9 cellular contexts compared by ENCODE assay signal in the genomic region with DNA sequence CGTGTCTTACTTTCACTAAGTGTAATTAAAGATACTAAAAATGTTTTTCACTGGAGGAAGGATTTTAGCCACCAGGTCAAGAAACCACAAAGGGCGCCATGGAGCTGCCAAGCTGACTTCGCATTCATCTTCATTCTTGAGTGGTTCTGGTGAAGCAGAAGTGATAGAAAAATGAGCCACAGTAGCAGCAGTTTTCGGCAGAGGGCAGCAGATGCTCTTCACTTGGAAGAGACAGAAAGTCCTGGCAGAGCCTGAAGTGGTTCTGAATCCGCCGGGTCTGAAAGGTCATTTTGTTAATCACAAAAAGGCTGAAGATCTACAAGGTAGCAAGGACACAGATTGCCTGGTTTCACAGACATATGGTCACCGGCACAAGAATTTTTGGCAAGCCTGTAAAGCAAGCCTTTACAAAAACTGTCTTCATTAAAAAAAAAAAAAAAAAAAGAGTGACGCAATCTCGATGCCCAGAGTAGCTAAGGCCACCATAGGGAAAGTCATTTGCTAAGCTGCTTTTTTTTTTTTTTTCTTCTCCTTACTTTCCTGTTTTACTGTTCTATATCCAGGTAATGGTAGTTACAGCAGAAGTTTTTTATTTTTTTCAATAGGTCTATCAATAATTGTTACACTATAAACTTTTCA.
A peak's percentile ranks its signal among the peaks of the same experiment; 100 is the strongest.
DNase-seq lines count a peak whose midpoint lies in the region; ATAC-seq, FAIRE-seq and TF ChIP-seq lines count a peak whose summit lies in the region.
"Had no signal": no experiment of that assay in that cellular context is flagged by ENCODE, and none has a peak within 500 bp of the region (broad histone marks: within the 10 kb centered on the region; RNA-seq: fewer than 3 reads in every experiment).

No MANE protein-coding gene starts in this region.

- H3K27ac Mint-ChIP-seq in activated CD4-positive, alpha-beta T cell treated with anti-CD3 and anti-CD28 coated beads, Interleukin-2, amount 10 ng/mL, durations not matched to agents 7 days and 5 days, result no peak overlapping the region

- H3K9me3 Mint-ChIP-seq in activated CD4-positive, alpha-beta T cell treated with anti-CD3 and anti-CD28 coated beads, Interleukin-2, amount 10 ng/mL, durations not matched to agents 7 days and 5 days, result no peaks in the 10 kb centered on the region

- H3K27ac ChIP-seq in body of pancreas, result no peak overlapping the region
- no peak overlapping the region for H3K27ac ChIP-seq in HepG2 (ENCODE audit: extremely low read length, insufficient read depth, low read length)
- H3K27ac ChIP-seq in ascending aorta, result no peak overlapping the region

- no peak overlapping the region for H2AFZ ChIP-seq in HepG2 (ENCODE audit: low read length)

- H3K36me3 Mint-ChIP-seq in activated CD4-positive, alpha-beta T cell treated with anti-CD3 and anti-CD28 coated beads, Interleukin-2, amount 10 ng/mL, durations not matched to agents 7 days and 5 days (ENCODE audit: low read depth), result no peaks in the 10 kb centered on the region

- H3K27me3 ChIP-seq in body of pancreas, result no peaks in the 10 kb centered on the region
- H3K27me3 ChIP-seq in HepG2 (ENCODE audit: control insufficient read depth in 1 of 2, insufficient read depth in 2 of 2, low read length in 2 of 2), result no peaks in the 10 kb centered on the region
- H3K27me3 ChIP-seq in ascending aorta, result no peaks in the 10 kb centered on the region

- H3K36me3 ChIP-seq in body of pancreas (replicated peaks in 1 of 2; ENCODE audit: insufficient read depth in 1 of 2, low read depth in 2 of 2), result no peaks in the 10 kb centered on the region
- no peaks in the 10 kb centered on the region for H3K36me3 ChIP-seq in HepG2 (replicated peaks in 1 of 2; ENCODE audit: control insufficient read depth in 1 of 2, insufficient read depth in 2 of 2, low read length in 2 of 2)
- no peaks in the 10 kb centered on the region for H3K36me3 ChIP-seq in ascending aorta

- ATAC-seq in body of pancreas (peak; percentile 56), HepG2 (peak; percentile 93), GM19328 (IDR thresholded peaks at IDR 0.05; ENCODE audit: unreplicated experiment) (no peak), HG02623 (IDR thresholded peaks at IDR 0.05; ENCODE audit: unreplicated experiment) (no peak)

- no peak for TF ChIP-seq RAD21 in HepG2 (CRISPR knock-in tag; IDR thresholded peaks at IDR 0.05)

- H3K79me2 ChIP-seq in HepG2 (ENCODE audit: insufficient read depth, low read length), result no peaks in the 10 kb centered on the region

- TF ChIP-seq POLR2A in body of pancreas (IDR thresholded peaks at IDR 0.05), result no peak
- TF ChIP-seq POLR2A in HepG2 (IDR thresholded peaks at IDR 0.05; ENCODE audit: insufficient read depth in 1 of 2, low read depth in 2 of 2, low read length in 2 of 2), result no peak

- CTCF ChIA-PET in HepG2 (lab: Yijun Ruan, JAX; ENCODE audit: low intra/inter-chr PET ratio, low total read pairs), result no interaction called here
- CTCF ChIA-PET in activated CD4-positive, alpha-beta T cell treated with anti-CD3 and anti-CD28 coated beads, Interleukin-2, amount 10 ng/mL, durations not matched to agents 7 days and 5 days (lab: Charles Lee), result interaction anchor here (0.6 kb wide), 2 partner anchors 379 to 1273 kb away, joined by 3 read pairs; no protein-coding TSS in a partner anchor

- FAIRE-seq in D721Med (lab: Jason Lieb, UNC), result no peak
- FAIRE-seq in HepG2 (lab: Jason Lieb, UNC), result peak; percentile 89
- FAIRE-seq: endometrium had no signal

- DNase-seq in D721Med (ENCODE audit: insufficient read length, low spot score) (no peak), NCI-H1092 treated with DMSO at 0.1 percent for 48 hours (lab: John Stamatoyannopoulos, UW) (peak; percentile 87), body of pancreas (peak; percentile 35 to 67 (median 52)), HepG2 (ENCODE audit: low spot score) (peak; percentile 49), ascending aorta (ENCODE audit: low spot score in 2 of 2) (no peak)
- no peak for DNase-seq in activated CD4-positive, alpha-beta T cell treated with anti-CD3 and anti-CD28 coated beads, Interleukin-2, amount 10 ng/mL, durations not matched to agents 7 days and 5 days

- WGBS in body of pancreas, 2 donors, result 33 to 35% methylated on average over 9 of the region's 9 CpGs
- 18% methylated on average over 9 of the region's 9 CpGs for WGBS in HepG2 (ENCODE audit: low lambda C conversion rate)

- in situ Hi-C loops in HepG2 (cut with HindIII; ENCODE audit: extremely low pct_ligation_motif_present, low pct_unique_long_range_greater_than_20kb), result no loop called here

- no peaks in the 10 kb centered on the region for H3K27me3 Mint-ChIP-seq in activated CD4-positive, alpha-beta T cell treated with anti-CD3 and anti-CD28 coated beads, Interleukin-2, amount 10 ng/mL, durations not matched to agents 7 days and 5 days

- H3K4me3 ChIP-seq in body of pancreas (no peak overlapping the region), HepG2 (replicated peaks in 1 of 3; ENCODE audit: insufficient read depth in 1 of 3, low read depth in 2 of 3, low read length in 3 of 3) (no peak overlapping the region), ascending aorta (no peak overlapping the region)

- TF ChIP-seq EP300 in HepG2 (IDR thresholded peaks at IDR 0.05; ENCODE audit: low read depth in 2 of 2, low read length in 2 of 2) (no peak), HepG2 (CRISPR knock-in tag; IDR thresholded peaks at IDR 0.05; ENCODE audit: borderline replicate concordance) (no peak)

- no TSS peak for BruUV-seq in HepG2 (replicated peaks; lab: Mats Ljungman, UMichigan)

- no peak overlapping the region for H3K9ac ChIP-seq in HepG2 (ENCODE audit: insufficient read depth, low read depth, low read length)

- intact Hi-C loops in body of pancreas (cut with DNase I), result no loop called here
- intact Hi-C loops in HepG2 (cut with micrococcal nuclease; ENCODE audit: unreplicated experiment), result loop anchor here (2.0 kb wide), 1 partner anchor 76 kb away; no protein-coding TSS in a partner anchor
- intact Hi-C loops in ascending aorta (cut with DNase I), result no loop called here

- peaks cover 4% of the 10 kb centered on the region for H3K4me1 ChIP-seq in body of pancreas
- H3K4me1 ChIP-seq in HepG2 (ENCODE audit: insufficient read depth, low read length), result no peaks in the 10 kb centered on the region
- H3K4me1 ChIP-seq in ascending aorta, result no peaks in the 10 kb centered on the region

- H3K4me1 Mint-ChIP-seq in activated CD4-positive, alpha-beta T cell treated with anti-CD3 and anti-CD28 coated beads, Interleukin-2, amount 10 ng/mL, durations not matched to agents 7 days and 5 days, result no peaks in the 10 kb centered on the region

- H3K4me3 Mint-ChIP-seq in activated CD4-positive, alpha-beta T cell treated with anti-CD3 and anti-CD28 coated beads, Interleukin-2, amount 10 ng/mL, durations not matched to agents 7 days and 5 days, result no peak overlapping the region

- H3K9me3 ChIP-seq in body of pancreas, result no peaks in the 10 kb centered on the region
- H3K9me3 ChIP-seq in HepG2 (ENCODE audit: low read length), result no peaks in the 10 kb centered on the region
- H3K9me3 ChIP-seq in ascending aorta, result no peaks in the 10 kb centered on the region

- H4K20me1 ChIP-seq in HepG2 (ENCODE audit: insufficient read depth, low read length), result no peaks in the 10 kb centered on the region

- 0 out of 2 replicates have a peak overlapping the region, but pooled peaks have one; percentile 11 for H3K4me2 ChIP-seq in HepG2 (ENCODE audit: low read depth, low read length)

- POLR2A ChIA-PET in HepG2 (lab: Yijun Ruan, JAX), result no interaction called here
- POLR2A ChIA-PET in activated CD4-positive, alpha-beta T cell treated with anti-CD3 and anti-CD28 coated beads, Interleukin-2, amount 10 ng/mL, durations not matched to agents 7 days and 5 days (lab: Charles Lee), result no interaction called here

- TF ChIP-seq CTCF in D721Med (IDR thresholded peaks at IDR 0.05; ENCODE audit: insufficient read depth, missing control alignments) (peak; percentile 56), body of pancreas (IDR thresholded peaks at IDR 0.05) (peak in 6 of 7 experiments; percentile 21 to 47 (median 38)), HepG2 (CRISPR knock-in tag; IDR thresholded peaks at IDR 0.05) (peak; percentile 59), ascending aorta (IDR thresholded peaks at IDR 0.05) (no peak)

TF ChIP-seq in HepG2, 621 proteins besides CTCF, POLR2A, EP300 and RAD21 (continues in another document):
- no peak for TF ChIP-seq TOE1 (CRISPR knock-in tag; IDR thresholded peaks at IDR 0.05)
- peak; percentile 73; the same call in 1 of the 2 replicates for TF ChIP-seq ZNF441 (CRISPR knock-in tag; IDR thresholded peaks at IDR 0.05; ENCODE audit: borderline replicate concordance)
- TF ChIP-seq, protein P1, sequence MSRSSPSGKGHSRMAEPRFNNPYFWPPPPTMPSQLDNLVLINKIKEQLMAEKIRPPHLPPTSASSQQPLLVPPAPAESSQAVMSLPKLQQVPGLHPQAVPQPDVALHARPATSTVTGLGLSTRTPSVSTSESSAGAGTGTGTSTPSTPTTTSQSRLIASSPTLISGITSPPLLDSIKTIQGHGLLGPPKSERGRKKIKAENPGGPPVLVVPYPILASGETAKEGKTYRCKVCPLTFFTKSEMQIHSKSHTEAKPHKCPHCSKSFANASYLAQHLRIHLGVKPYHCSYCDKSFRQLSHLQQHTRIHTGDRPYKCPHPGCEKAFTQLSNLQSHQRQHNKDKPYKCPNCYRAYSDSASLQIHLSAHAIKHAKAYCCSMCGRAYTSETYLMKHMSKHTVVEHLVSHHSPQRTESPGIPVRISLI (CRISPR knock-in tag; IDR thresholded peaks at IDR 0.05; ENCODE audit: borderline replicate concordance), result peak; percentile 44; the same call in 1 of the 2 replicates

Comparison
In these comparisons a context has a peak if more than half of its experiments do, and no peak if none do; other contexts are left out.
1. DNase-seq: peak in NCI-H1092 treated with DMSO at 0.1 percent for 48 hours (single experiment), body of pancreas (4 of 4) and HepG2 (single experiment); none in D721Med (single experiment), activated CD4-positive, alpha-beta T cell treated with anti-CD3 and anti-CD28 coated beads, Interleukin-2, amount 10 ng/mL, durations not matched to agents 7 days and 5 days (single experiment) and ascending aorta (0 of 2).
2. CTCF ChIP-seq: peak in D721Med (single experiment), body of pancreas (6 of 7) and HepG2 (single experiment); none in ascending aorta (0 of 3).
3. ATAC-seq: peak in body of pancreas (single experiment) and HepG2 (single experiment); none in GM19328 (single experiment) and HG02623 (single experiment).